In the genomic region with DNA sequence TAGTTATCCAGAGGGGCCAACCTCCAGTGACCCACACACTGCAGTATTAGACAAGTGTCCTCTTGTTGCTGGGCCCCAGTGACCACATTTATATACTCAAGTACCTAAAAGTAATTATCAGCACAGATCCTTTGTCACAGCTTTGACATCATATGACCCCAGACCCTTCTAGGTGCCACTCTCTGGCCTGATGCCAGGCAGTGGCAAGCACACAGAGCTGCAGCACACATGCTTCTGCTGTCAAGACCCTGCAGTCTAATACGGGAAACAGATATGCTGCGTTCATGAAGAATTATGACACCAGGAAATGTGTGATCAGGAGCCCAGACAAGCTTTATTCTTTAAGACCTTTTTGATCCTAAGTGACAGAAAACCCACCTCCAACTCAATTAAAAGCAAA, we compare ENCODE assay signal across 19 cellular contexts.
DNase-seq lines count a peak whose midpoint lies in the region; ATAC-seq and TF ChIP-seq lines count a peak whose summit lies in the region.
"Had no signal": no experiment of that assay in that cellular context is flagged by ENCODE, and none has a peak within 500 bp of the region (broad histone marks: within the 10 kb centered on the region; RNA-seq: fewer than 3 reads in every experiment).

No MANE protein-coding gene starts in this region.

- H3K4me3 ChIP-seq in IMR-90 (ENCODE audit: insufficient read depth, low read depth, low read length) (no peak overlapping the region), mesenchymal stem cell (ENCODE audit: insufficient read depth in 1 of 2, low read depth in 1 of 2, low read length in 2 of 2) (no peak overlapping the region), SK-N-SH (ENCODE audit: low read depth in 2 of 2, low read length in 1 of 2) (no peak overlapping the region), SJCRH30 (no peak overlapping the region)
- H3K4me3 ChIP-seq: BLaER1, GM12878 had no signal

- no peaks in the 10 kb centered on the region for H3K9me3 Mint-ChIP-seq in activated CD8-positive, alpha-beta memory T cell treated with anti-CD3 and anti-CD28 coated beads, Interleukin-2, amount 10 ng/mL, durations not matched to agents 7 days and 5 days (ENCODE audit: low read depth)

- H4K5ac ChIP-seq in IMR-90 (ENCODE audit: low read depth, low read length): no peak overlapping the region

- H3K18ac ChIP-seq in IMR-90 (ENCODE audit: low read depth, low read length) (peak overlapping the region; percentile 35; the same call in 1 of the 2 replicates), mesenchymal stem cell (ENCODE audit: low read depth in 1 of 2, low read length in 2 of 2) (peak overlapping the region; percentile 84 to 91)

- H3K4me1 Mint-ChIP-seq in activated CD8-positive, alpha-beta memory T cell treated with anti-CD3 and anti-CD28 coated beads, Interleukin-2, amount 10 ng/mL, durations not matched to agents 7 days and 5 days: no peaks in the 10 kb centered on the region

- H3K27me3 ChIP-seq in IMR-90 (ENCODE audit: control insufficient read depth, insufficient read depth, low read length) (no peaks in the 10 kb centered on the region), mesenchymal stem cell (ENCODE audit: control insufficient read depth in 1 of 2, insufficient read depth in 1 of 2, low read length in 2 of 2) (no peaks in the 10 kb centered on the region), SK-N-SH (ENCODE audit: insufficient read depth) (no peaks in the 10 kb centered on the region), SJCRH30 (no peaks in the 10 kb centered on the region)
- H3K27me3 ChIP-seq: BLaER1 had no signal

- H3K36me3 ChIP-seq in IMR-90 (ENCODE audit: control insufficient read depth, insufficient read depth, low read length) (peaks cover 17% of the 10 kb centered on the region), mesenchymal stem cell (ENCODE audit: control insufficient read depth in 1 of 2, insufficient read depth in 2 of 2, low read depth in 1 of 2, low read length in 2 of 2) (peaks cover 11 to 62% of the 10 kb centered on the region in 2 experiments), SK-N-SH (replicated peaks in 1 of 2; ENCODE audit: control insufficient read depth in 1 of 2, insufficient read depth in 2 of 2, low read length in 1 of 2) (peaks cover 0 to 3% of the 10 kb centered on the region in 2 experiments), SJCRH30 (no peaks in the 10 kb centered on the region)
- H3K36me3 ChIP-seq: BLaER1 had no signal

- peak; percentile 5 for TF ChIP-seq POLR2A in IMR-90 (IDR thresholded peaks at IDR 0.05; ENCODE audit: low read depth, low read length)

- peaks cover 54% of the 10 kb centered on the region for H3K4me1 ChIP-seq in IMR-90 (ENCODE audit: control insufficient read depth, insufficient read depth, low read length)
- H3K4me1 ChIP-seq in mesenchymal stem cell (ENCODE audit: control insufficient read depth, insufficient read depth, low read depth, low read length): no peaks in the 10 kb centered on the region
- H3K4me1 ChIP-seq in SK-N-SH (ENCODE audit: control insufficient read depth in 1 of 2, insufficient read depth in 2 of 2, low read depth in 1 of 2, low read length in 1 of 2): peaks cover 0 to 13% of the 10 kb centered on the region in 2 experiments; a peak in 2 of 4 replicates
- H3K4me1 ChIP-seq in SJCRH30: peaks cover 29% of the 10 kb centered on the region
- H3K4me1 ChIP-seq: BLaER1, Caco-2 had no signal

- H2AK9ac ChIP-seq in IMR-90 (replicated peaks; ENCODE audit: low read depth, low read length, poor library complexity): no peak overlapping the region

- peak; percentile 33 for DNase-seq in activated CD8-positive, alpha-beta memory T cell treated with anti-CD3 and anti-CD28 coated beads, Interleukin-2, amount 10 ng/mL, durations not matched to agents 7 days and 5 days
- DNase-seq in activated CD8-positive, alpha-beta memory T cell treated with anti-CD3 and anti-CD28 coated beads, Interleukin-2, amount 50 U/mL, for 4 hours: no peak
- DNase-seq in IMR-90: no peak
- DNase-seq in NCI-H774 (lab: John Stamatoyannopoulos, UW): peak; percentile 10
- no peak for DNase-seq in mesenchymal stem cell
- DNase-seq in SK-N-SH: no peak
- DNase-seq in SJCRH30: no peak
- DNase-seq: ACHN; Caco-2; CD4-positive, alpha-beta memory T cell; DND-41; H7; Karpas-422; NCI-H1930; NCI-H526 treated with DMSO at 0.1 percent for 48 hours; SHP77 had no signal

- H4K8ac ChIP-seq in IMR-90 (ENCODE audit: low read depth in 2 of 2, low read length in 2 of 2) (peak overlapping the region in 1 of 2 experiments; percentile 34; a peak in 2 of 4 replicates), mesenchymal stem cell (ENCODE audit: low read length) (peak overlapping the region; percentile 35)

- no peak overlapping the region for H2BK5ac ChIP-seq in IMR-90 (ENCODE audit: low read depth, low read length, poor library complexity, severe bottlenecking)
- H2BK5ac ChIP-seq in mesenchymal stem cell (ENCODE audit: low read depth, low read length, poor library complexity, severe bottlenecking): no peak overlapping the region

- H3K14ac ChIP-seq in IMR-90 (replicated peaks; ENCODE audit: low read depth, low read length) (peak overlapping the region; percentile 50; the same call in 1 of the 2 replicates), mesenchymal stem cell (ENCODE audit: low read length in 2 of 2) (peak overlapping the region in 1 of 2 experiments; percentile 86)

- peak overlapping the region; percentile 87 for H4K91ac ChIP-seq in IMR-90 (ENCODE audit: insufficient read depth, low read depth, low read length)
- H4K91ac ChIP-seq in mesenchymal stem cell (ENCODE audit: low read length): peak overlapping the region; percentile 19

- dilution Hi-C loops in IMR-90 (cut with HindIII; ENCODE audit: low sequenced_read_pairs, unreplicated experiment): no loop called here

- no peaks in the 10 kb centered on the region for H3K36me3 Mint-ChIP-seq in activated CD8-positive, alpha-beta memory T cell treated with anti-CD3 and anti-CD28 coated beads, Interleukin-2, amount 10 ng/mL, durations not matched to agents 7 days and 5 days
- H3K36me3 Mint-ChIP-seq: CD4-positive, alpha-beta memory T cell had no signal

- H3K23ac ChIP-seq in IMR-90 (ENCODE audit: low read depth, low read length) (peak overlapping the region; percentile 26; the same call in 1 of the 2 replicates), mesenchymal stem cell (ENCODE audit: low read length in 2 of 2) (no peak overlapping the region)

- TF ChIP-seq CTCF in IMR-90 (conservative IDR thresholded peaks at IDR 0.05; ENCODE audit: low read depth, low read length) (no peak), SK-N-SH (IDR thresholded peaks at IDR 0.05) (no peak)

- TSS peak; percentile 25 for BruUV-seq in IMR-90 (replicated peaks; lab: Mats Ljungman, UMichigan)

- H2AK5ac ChIP-seq in IMR-90 (ENCODE audit: low read depth, low read length) (peak overlapping the region; percentile 88), mesenchymal stem cell (ENCODE audit: low read length, severe bottlenecking) (no peak overlapping the region)

- in situ Hi-C loops in IMR-90 (cut with MboI; ENCODE audit: low sequenced_read_pairs): no loop called here

- H3K79me1 ChIP-seq in IMR-90 (ENCODE audit: low read depth in 1 of 2, low read length in 2 of 2): peaks cover 1 to 59% of the 10 kb centered on the region in 2 experiments; a peak in 3 of 4 replicates
- H3K79me1 ChIP-seq in mesenchymal stem cell (replicated peaks; ENCODE audit: low read length, poor library complexity, severe bottlenecking): no peaks in the 10 kb centered on the region

- H3K4me3 Mint-ChIP-seq in activated CD8-positive, alpha-beta memory T cell treated with anti-CD3 and anti-CD28 coated beads, Interleukin-2, amount 10 ng/mL, durations not matched to agents 7 days and 5 days: no peak overlapping the region
- H3K4me3 Mint-ChIP-seq: CD4-positive, alpha-beta memory T cell had no signal

- no peak overlapping the region for H3K27ac Mint-ChIP-seq in activated CD8-positive, alpha-beta memory T cell treated with anti-CD3 and anti-CD28 coated beads, Interleukin-2, amount 10 ng/mL, durations not matched to agents 7 days and 5 days

- H3K27ac ChIP-seq in IMR-90 (ENCODE audit: insufficient read depth, low read length): no peak overlapping the region
- H3K27ac ChIP-seq in mesenchymal stem cell (ENCODE audit: low read length, poor library complexity, severe bottlenecking): no peak overlapping the region
- H3K27ac ChIP-seq in SK-N-SH (ENCODE audit: low read depth in 2 of 2, low read length in 1 of 2): no peak overlapping the region
- no peak overlapping the region for H3K27ac ChIP-seq in SJCRH30
- H3K27ac ChIP-seq: BLaER1 had no signal

- peak overlapping the region; percentile 75 for H3K4ac ChIP-seq in IMR-90 (ENCODE audit: low read depth, low read length)
- H3K4ac ChIP-seq in mesenchymal stem cell (ENCODE audit: low read depth in 1 of 2, low read length in 2 of 2): peak overlapping the region; percentile 17 to 88

- H3K9ac ChIP-seq in IMR-90 (ENCODE audit: low read depth, low read length): no peak overlapping the region
- no peak overlapping the region for H3K9ac ChIP-seq in mesenchymal stem cell (ENCODE audit: low read length)
- H3K9ac ChIP-seq in SK-N-SH: no peak overlapping the region
- H3K9ac ChIP-seq: BLaER1 had no signal

- peaks cover 15% of the 10 kb centered on the region for H3F3A ChIP-seq in SK-N-SH (replicated peaks; ENCODE audit: insufficient read depth)

- POLR2A ChIA-PET in IMR-90 (lab: Charles Lee; ENCODE audit: unreplicated experiment) (interaction anchor here (0.6 kb wide), 1 partner anchor 466 kb away, joined by 5 read pairs; no protein-coding TSS in a partner anchor), SK-N-SH (lab: Yijun Ruan, JAX) (no interaction called here)

- H3K56ac ChIP-seq in IMR-90 (ENCODE audit: extremely low read depth, insufficient read depth, low read length): no peak overlapping the region

- peak overlapping the region; percentile 54 for H2BK20ac ChIP-seq in IMR-90 (ENCODE audit: low read depth, low read length)

- no peaks in the 10 kb centered on the region; the same call in 1 of the 2 replicates for H4K20me1 ChIP-seq in IMR-90 (ENCODE audit: insufficient read depth, low read length)
- H4K20me1 ChIP-seq in SK-N-SH (ENCODE audit: insufficient read depth): no peaks in the 10 kb centered on the region
- H4K20me1 ChIP-seq: BLaER1 had no signal

- H2BK12ac ChIP-seq in mesenchymal stem cell (ENCODE audit: low read length in 2 of 2): peak overlapping the region; percentile 76 to 91

- CTCF ChIA-PET in activated CD8-positive, alpha-beta memory T cell treated with anti-CD3 and anti-CD28 coated beads, Interleukin-2, amount 10 ng/mL, durations not matched to agents 7 days and 5 days (lab: Charles Lee): no interaction called here
- CTCF ChIA-PET in IMR-90 (lab: Yijun Ruan, JAX) (no interaction called here), SK-N-SH (lab: Yijun Ruan, JAX) (interaction anchor here (1.2 kb wide), 1 partner anchor 477 kb away, joined by 3 read pairs; no protein-coding TSS in a partner anchor)

- no peaks in the 10 kb centered on the region for H3K79me2 ChIP-seq in SK-N-SH (ENCODE audit: insufficient read depth)

- no peaks in the 10 kb centered on the region for H3K27me3 Mint-ChIP-seq in activated CD8-positive, alpha-beta memory T cell treated with anti-CD3 and anti-CD28 coated beads, Interleukin-2, amount 10 ng/mL, durations not matched to agents 7 days and 5 days
- H3K27me3 Mint-ChIP-seq: CD4-positive, alpha-beta memory T cell had no signal

- TF ChIP-seq RAD21 in IMR-90 (IDR thresholded peaks at IDR 0.05; ENCODE audit: low read length) (no peak), SK-N-SH (IDR thresholded peaks at IDR 0.05; ENCODE audit: low read length) (no peak)

- H2BK120ac ChIP-seq in IMR-90 (ENCODE audit: low read depth, low read length) (peak overlapping the region; percentile 98), mesenchymal stem cell (ENCODE audit: low read depth, low read length) (peak overlapping the region; percentile 13)

- H3K4me2 ChIP-seq in IMR-90 (ENCODE audit: low read depth, low read length): no peak overlapping the region
- H3K4me2 ChIP-seq in mesenchymal stem cell (ENCODE audit: low read length, poor library complexity, severe bottlenecking): no peak overlapping the region
- no peak overlapping the region for H3K4me2 ChIP-seq in SK-N-SH
- H3K4me2 ChIP-seq: BLaER1 had no signal

- intact Hi-C loops in IMR-90 (cut with micrococcal nuclease): loop anchor here (5.0 kb wide), 1 partner anchor 36 kb away; no protein-coding TSS in a partner anchor

- WGBS in IMR-90 (ENCODE audit: extremely low coverage in 2 of 2, insufficient read length in 1 of 2), 2 experiments: no CpG with 5 or more reads among the region's 2 CpGs
- WGBS in mesenchymal stem cell: 84% methylated on average over 2 of the region's 2 CpGs
- 73% methylated on average over 2 of the region's 2 CpGs for WGBS in SK-N-SH (ENCODE audit: low lambda C conversion rate)

- no peak for TF ChIP-seq EP300 in SK-N-SH (IDR thresholded peaks at IDR 0.05; ENCODE audit: borderline replicate concordance in 1 of 2, low read depth in 1 of 2, low read length in 1 of 2)

- H3K9me1 ChIP-seq in IMR-90 (ENCODE audit: insufficient read depth, low read length): peaks cover 51% of the 10 kb centered on the region

- H2BK15ac ChIP-seq in IMR-90 (ENCODE audit: low read depth, low read length): peak overlapping the region; percentile 49; the same call in 1 of the 3 replicates
- no peak overlapping the region for H2BK15ac ChIP-seq in mesenchymal stem cell (ENCODE audit: low read depth, poor library complexity, severe bottlenecking)

- H3K9me3 ChIP-seq in IMR-90 (ENCODE audit: control insufficient read depth, insufficient read depth, low read length) (no peaks in the 10 kb centered on the region), mesenchymal stem cell (ENCODE audit: control insufficient read depth, low read length) (peaks cover 3% of the 10 kb centered on the region), SK-N-SH (no peaks in the 10 kb centered on the region), SJCRH30 (replicated peaks) (no peaks in the 10 kb centered on the region)
- H3K9me3 ChIP-seq: BLaER1, Caco-2 had no signal

- ATAC-seq in activated CD8-positive, alpha-beta memory T cell treated with anti-CD3 and anti-CD28 coated beads, Interleukin-2, amount 10 ng/mL, durations not matched to agents 7 days and 5 days: no peak
- no peak for ATAC-seq in IMR-90 (ENCODE audit: low read depth)
- ATAC-seq: GM12878, SK-N-SH treated with all-trans-retinoic acid at 6 μM for 48 hours had no signal

- no peaks in the 10 kb centered on the region for H3K9me2 ChIP-seq in SK-N-SH

- H2AFZ ChIP-seq in IMR-90 (replicated peaks; ENCODE audit: low read length, poor library complexity) (no peak overlapping the region), mesenchymal stem cell (ENCODE audit: low read depth, low read length) (no peak overlapping the region), SK-N-SH (ENCODE audit: low read depth) (no peak overlapping the region)

Comparison
In these comparisons a context has a peak if more than half of its experiments do, and no peak if none do; other contexts are left out.
1. DNase-seq: peak in activated CD8-positive, alpha-beta memory T cell treated with anti-CD3 and anti-CD28 coated beads, Interleukin-2, amount 10 ng/mL, durations not matched to agents 7 days and 5 days (single experiment) and NCI-H774 (single experiment); none in activated CD8-positive, alpha-beta memory T cell treated with anti-CD3 and anti-CD28 coated beads, Interleukin-2, amount 50 U/mL, for 4 hours (single experiment), IMR-90 (single experiment), mesenchymal stem cell (single experiment), SK-N-SH (single experiment) and SJCRH30 (0 of 2).